Comparison of ENCODE assay signal across 1 cellular context in the genomic region with DNA sequence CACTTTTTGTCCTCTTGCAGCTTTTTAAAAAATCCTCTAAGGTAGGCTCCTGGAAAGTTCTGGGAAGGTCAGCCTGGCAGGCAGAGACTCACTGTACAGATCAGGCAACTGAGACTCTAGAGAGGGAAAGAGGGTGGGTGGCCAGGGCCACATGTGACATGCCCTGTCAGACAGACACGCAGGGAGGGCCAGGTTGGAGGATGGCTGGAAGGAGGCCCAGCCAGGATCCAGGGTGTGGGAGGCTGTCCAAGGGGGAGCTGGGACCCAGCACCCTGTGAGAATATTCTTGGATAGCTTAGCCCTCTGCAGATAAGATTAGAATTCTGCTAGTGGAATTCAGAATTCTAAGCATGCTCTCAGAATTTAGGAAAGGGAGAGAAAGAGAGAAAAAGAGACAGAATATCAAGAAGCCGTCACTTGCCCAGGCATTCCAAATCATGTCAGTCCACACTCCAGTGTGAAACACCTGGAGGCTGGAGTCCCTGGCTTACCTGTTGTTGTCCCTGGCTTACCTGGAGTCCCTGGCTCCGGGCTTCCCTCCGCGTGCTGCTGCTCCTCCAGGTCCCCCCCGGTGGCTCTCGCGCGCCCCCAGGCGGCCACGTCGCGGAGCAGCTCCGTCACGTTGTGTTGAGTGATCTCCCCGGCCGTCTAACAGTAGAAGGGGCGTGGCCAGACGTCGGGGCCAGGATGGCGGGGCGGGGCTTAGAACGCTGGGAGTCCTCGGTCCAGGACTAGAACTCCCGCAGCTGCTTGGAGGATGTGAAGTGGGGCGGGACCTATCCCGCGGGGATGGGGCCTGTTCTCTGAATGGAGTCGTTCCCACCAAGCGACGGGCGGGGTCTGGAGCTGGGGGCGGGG.
TF ChIP-seq lines count a peak whose summit lies in the region.

No MANE protein-coding gene starts in this region.

TF ChIP-seq in HepG2, 621 proteins besides CTCF, POLR2A, EP300 and RAD21 (continued from another document and continues in another):
- TF ChIP-seq, protein P1, sequence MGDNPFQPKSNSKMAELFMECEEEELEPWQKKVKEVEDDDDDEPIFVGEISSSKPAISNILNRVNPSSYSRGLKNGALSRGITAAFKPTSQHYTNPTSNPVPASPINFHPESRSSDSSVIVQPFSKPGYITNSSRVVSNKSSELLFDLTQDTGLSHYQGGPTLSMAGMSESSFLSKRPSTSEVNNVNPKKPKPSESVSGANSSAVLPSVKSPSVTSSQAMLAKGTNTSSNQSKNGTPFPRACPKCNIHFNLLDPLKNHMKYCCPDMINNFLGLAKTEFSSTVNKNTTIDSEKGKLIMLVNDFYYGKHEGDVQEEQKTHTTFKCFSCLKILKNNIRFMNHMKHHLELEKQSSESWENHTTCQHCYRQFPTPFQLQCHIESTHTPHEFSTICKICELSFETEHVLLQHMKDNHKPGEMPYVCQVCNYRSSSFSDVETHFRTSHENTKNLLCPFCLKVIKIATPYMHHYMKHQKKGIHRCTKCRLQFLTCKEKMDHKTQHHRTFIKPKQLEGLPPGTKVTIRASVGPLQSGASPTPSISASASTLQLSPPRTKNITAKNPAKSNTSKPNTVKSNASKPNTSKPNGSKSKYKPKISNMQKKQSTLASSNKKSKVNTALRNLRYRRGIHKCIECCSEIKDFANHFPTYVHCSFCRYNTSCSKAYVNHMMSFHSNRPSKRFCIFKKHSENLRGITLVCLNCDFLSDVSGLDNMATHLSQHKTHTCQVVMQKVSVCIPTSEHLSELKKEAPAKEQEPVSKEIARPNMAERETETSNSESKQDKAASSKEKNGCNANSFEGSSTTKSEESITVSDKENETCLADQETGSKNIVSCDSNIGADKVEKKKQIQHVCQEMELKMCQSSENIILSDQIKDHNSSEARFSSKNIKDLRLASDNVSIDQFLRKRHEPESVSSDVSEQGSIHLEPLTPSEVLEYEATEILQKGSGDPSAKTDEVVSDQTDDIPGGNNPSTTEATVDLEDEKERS (CRISPR knock-in tag; IDR thresholded peaks at IDR 0.05), result 0 out of 2 replicates have a peak, but pooled peaks have one; percentile 47
- TF ChIP-seq, protein P2, sequence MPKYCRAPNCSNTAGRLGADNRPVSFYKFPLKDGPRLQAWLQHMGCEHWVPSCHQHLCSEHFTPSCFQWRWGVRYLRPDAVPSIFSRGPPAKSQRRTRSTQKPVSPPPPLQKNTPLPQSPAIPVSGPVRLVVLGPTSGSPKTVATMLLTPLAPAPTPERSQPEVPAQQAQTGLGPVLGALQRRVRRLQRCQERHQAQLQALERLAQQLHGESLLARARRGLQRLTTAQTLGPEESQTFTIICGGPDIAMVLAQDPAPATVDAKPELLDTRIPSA (CRISPR knock-in tag; IDR thresholded peaks at IDR 0.05; ENCODE audit: borderline replicate concordance), result no peak
- peak; percentile 39 for TF ChIP-seq HNRNPLL (IDR thresholded peaks at IDR 0.05; ENCODE audit: low read depth, low read length, poor library complexity, severe bottlenecking)
- TF ChIP-seq, protein P3, sequence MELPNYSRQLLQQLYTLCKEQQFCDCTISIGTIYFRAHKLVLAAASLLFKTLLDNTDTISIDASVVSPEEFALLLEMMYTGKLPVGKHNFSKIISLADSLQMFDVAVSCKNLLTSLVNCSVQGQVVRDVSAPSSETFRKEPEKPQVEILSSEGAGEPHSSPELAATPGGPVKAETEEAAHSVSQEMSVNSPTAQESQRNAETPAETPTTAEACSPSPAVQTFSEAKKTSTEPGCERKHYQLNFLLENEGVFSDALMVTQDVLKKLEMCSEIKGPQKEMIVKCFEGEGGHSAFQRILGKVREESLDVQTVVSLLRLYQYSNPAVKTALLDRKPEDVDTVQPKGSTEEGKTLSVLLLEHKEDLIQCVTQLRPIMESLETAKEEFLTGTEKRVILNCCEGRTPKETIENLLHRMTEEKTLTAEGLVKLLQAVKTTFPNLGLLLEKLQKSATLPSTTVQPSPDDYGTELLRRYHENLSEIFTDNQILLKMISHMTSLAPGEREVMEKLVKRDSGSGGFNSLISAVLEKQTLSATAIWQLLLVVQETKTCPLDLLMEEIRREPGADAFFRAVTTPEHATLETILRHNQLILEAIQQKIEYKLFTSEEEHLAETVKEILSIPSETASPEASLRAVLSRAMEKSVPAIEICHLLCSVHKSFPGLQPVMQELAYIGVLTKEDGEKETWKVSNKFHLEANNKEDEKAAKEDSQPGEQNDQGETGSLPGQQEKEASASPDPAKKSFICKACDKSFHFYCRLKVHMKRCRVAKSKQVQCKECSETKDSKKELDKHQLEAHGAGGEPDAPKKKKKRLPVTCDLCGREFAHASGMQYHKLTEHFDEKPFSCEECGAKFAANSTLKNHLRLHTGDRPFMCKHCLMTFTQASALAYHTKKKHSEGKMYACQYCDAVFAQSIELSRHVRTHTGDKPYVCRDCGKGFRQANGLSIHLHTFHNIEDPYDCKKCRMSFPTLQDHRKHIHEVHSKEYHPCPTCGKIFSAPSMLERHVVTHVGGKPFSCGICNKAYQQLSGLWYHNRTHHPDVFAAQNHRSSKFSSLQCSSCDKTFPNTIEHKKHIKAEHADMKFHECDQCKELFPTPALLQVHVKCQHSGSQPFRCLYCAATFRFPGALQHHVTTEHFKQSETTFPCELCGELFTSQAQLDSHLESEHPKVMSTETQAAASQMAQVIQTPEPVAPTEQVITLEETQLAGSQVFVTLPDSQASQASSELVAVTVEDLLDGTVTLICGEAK (IDR thresholded peaks at IDR 0.05), result no peak
- TF ChIP-seq, protein P3 (CRISPR knock-in tag; IDR thresholded peaks at IDR 0.05), result 0 out of 2 replicates have a peak, but pooled peaks have one; percentile 20
- no peak for TF ChIP-seq ZNF83 (CRISPR knock-in tag; IDR thresholded peaks at IDR 0.05; ENCODE audit: borderline replicate concordance)
- no peak for TF ChIP-seq SOX13 (IDR thresholded peaks at IDR 0.05)
- peak in 1 of 2 experiments; percentile 15; a peak in 1 of 4 replicates for TF ChIP-seq SOX13 (CRISPR knock-in tag; conservative IDR thresholded peaks at IDR 0.05 in 1 of 2, IDR thresholded peaks at IDR 0.05 in 1 of 2)
- TF ChIP-seq XRCC5 (optimal IDR thresholded peaks at IDR 0.05; ENCODE audit: low read length), result peak; percentile 95
- TF ChIP-seq SMAD3 (CRISPR knock-in tag; IDR thresholded peaks at IDR 0.05), result 0 out of 2 replicates have a peak, but pooled peaks have one; percentile 54
- TF ChIP-seq, protein P4, sequence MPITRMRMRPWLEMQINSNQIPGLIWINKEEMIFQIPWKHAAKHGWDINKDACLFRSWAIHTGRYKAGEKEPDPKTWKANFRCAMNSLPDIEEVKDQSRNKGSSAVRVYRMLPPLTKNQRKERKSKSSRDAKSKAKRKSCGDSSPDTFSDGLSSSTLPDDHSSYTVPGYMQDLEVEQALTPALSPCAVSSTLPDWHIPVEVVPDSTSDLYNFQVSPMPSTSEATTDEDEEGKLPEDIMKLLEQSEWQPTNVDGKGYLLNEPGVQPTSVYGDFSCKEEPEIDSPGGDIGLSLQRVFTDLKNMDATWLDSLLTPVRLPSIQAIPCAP (CRISPR knock-in tag; IDR thresholded peaks at IDR 0.05; ENCODE audit: low read depth), result no peak
- 0 out of 2 replicates have a peak, but pooled peaks have one; percentile 28 for TF ChIP-seq ZNF138 (CRISPR knock-in tag; IDR thresholded peaks at IDR 0.05; ENCODE audit: low read depth)
- TF ChIP-seq, protein P5, sequence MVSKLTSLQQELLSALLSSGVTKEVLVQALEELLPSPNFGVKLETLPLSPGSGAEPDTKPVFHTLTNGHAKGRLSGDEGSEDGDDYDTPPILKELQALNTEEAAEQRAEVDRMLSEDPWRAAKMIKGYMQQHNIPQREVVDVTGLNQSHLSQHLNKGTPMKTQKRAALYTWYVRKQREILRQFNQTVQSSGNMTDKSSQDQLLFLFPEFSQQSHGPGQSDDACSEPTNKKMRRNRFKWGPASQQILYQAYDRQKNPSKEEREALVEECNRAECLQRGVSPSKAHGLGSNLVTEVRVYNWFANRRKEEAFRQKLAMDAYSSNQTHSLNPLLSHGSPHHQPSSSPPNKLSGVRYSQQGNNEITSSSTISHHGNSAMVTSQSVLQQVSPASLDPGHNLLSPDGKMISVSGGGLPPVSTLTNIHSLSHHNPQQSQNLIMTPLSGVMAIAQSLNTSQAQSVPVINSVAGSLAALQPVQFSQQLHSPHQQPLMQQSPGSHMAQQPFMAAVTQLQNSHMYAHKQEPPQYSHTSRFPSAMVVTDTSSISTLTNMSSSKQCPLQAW (CRISPR knock-in tag; IDR thresholded peaks at IDR 0.05), result peak; percentile 64; the same call in 1 of the 2 replicates
- TF ChIP-seq ZNF253 (CRISPR knock-in tag; IDR thresholded peaks at IDR 0.05; ENCODE audit: borderline replicate concordance), result no peak
- TF ChIP-seq, protein P6, sequence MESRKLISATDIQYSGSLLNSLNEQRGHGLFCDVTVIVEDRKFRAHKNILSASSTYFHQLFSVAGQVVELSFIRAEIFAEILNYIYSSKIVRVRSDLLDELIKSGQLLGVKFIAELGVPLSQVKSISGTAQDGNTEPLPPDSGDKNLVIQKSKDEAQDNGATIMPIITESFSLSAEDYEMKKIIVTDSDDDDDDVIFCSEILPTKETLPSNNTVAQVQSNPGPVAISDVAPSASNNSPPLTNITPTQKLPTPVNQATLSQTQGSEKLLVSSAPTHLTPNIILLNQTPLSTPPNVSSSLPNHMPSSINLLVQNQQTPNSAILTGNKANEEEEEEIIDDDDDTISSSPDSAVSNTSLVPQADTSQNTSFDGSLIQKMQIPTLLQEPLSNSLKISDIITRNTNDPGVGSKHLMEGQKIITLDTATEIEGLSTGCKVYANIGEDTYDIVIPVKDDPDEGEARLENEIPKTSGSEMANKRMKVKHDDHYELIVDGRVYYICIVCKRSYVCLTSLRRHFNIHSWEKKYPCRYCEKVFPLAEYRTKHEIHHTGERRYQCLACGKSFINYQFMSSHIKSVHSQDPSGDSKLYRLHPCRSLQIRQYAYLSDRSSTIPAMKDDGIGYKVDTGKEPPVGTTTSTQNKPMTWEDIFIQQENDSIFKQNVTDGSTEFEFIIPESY (CRISPR knock-in tag; IDR thresholded peaks at IDR 0.05), result peak; percentile 58; the same call in 1 of the 2 replicates
- peak; percentile 83 for TF ChIP-seq ZNF263 (CRISPR knock-in tag; IDR thresholded peaks at IDR 0.05)
- TF ChIP-seq ETV5 (CRISPR knock-in tag; IDR thresholded peaks at IDR 0.05; ENCODE audit: borderline replicate concordance), result no peak
- TF ChIP-seq SALL1 (CRISPR knock-in tag; IDR thresholded peaks at IDR 0.05), result peak; percentile 39
- TF ChIP-seq, protein P7, sequence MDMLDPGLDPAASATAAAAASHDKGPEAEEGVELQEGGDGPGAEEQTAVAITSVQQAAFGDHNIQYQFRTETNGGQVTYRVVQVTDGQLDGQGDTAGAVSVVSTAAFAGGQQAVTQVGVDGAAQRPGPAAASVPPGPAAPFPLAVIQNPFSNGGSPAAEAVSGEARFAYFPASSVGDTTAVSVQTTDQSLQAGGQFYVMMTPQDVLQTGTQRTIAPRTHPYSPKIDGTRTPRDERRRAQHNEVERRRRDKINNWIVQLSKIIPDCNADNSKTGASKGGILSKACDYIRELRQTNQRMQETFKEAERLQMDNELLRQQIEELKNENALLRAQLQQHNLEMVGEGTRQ (IDR thresholded peaks at IDR 0.05; ENCODE audit: low read depth, low read length), result no peak
- TF ChIP-seq, protein P7 (CRISPR knock-in tag; IDR thresholded peaks at IDR 0.05; ENCODE audit: borderline replicate concordance), result no peak
- peak; percentile 46; the same call in 1 of the 3 replicates for TF ChIP-seq MXI1 (IDR thresholded peaks at IDR 0.05; ENCODE audit: borderline replicate concordance, low read depth, low read length)
- peak; percentile 47; the same call in 1 of the 2 replicates for TF ChIP-seq HOXA3 (CRISPR knock-in tag; IDR thresholded peaks at IDR 0.05)
- peak; percentile 79; the same call in 1 of the 2 replicates for TF ChIP-seq MYC (CRISPR knock-in tag; IDR thresholded peaks at IDR 0.05; ENCODE audit: borderline replicate concordance)
- TF ChIP-seq CBX5 (CRISPR knock-in tag; IDR thresholded peaks at IDR 0.05; ENCODE audit: borderline replicate concordance), result 0 out of 2 replicates have a peak, but pooled peaks have one; percentile 30
- TF ChIP-seq CBX1 (IDR thresholded peaks at IDR 0.05; ENCODE audit: low read depth), result no peak
- TF ChIP-seq, protein P8, sequence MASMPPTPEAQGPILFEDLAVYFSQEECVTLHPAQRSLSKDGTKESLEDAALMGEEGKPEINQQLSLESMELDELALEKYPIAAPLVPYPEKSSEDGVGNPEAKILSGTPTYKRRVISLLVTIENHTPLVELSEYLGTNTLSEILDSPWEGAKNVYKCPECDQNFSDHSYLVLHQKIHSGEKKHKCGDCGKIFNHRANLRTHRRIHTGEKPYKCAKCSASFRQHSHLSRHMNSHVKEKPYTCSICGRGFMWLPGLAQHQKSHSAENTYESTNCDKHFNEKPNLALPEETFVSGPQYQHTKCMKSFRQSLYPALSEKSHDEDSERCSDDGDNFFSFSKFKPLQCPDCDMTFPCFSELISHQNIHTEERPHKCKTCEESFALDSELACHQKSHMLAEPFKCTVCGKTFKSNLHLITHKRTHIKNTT (CRISPR knock-in tag; IDR thresholded peaks at IDR 0.05), result no peak
- TF ChIP-seq ZNF788 (CRISPR knock-in tag; IDR thresholded peaks at IDR 0.05; ENCODE audit: borderline replicate concordance), result peak; percentile 49; the same call in 1 of the 2 replicates
